Comparison of ENCODE assay signal across 1 cellular context in the genomic region with DNA sequence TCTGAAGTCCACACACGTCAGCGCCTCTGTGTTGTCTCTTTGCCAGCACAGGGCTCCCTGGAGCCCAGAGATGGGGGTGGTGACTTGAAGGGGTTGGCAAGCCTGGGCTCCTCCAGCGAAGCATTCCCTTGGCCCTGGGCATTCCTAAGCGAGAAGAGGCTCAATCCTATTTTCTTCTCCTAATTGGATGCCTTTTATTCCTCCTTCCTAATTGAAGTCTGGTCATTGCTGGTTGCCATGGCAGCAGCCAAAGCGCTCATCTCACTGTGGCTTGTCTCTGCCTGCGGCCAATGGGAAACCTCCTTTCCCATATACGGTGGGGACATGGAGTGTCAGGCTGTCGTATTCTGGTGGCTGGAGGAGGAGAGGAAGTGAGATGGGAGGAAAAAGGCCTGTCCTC.
TF ChIP-seq lines count a peak whose summit lies in the region.

No MANE protein-coding gene starts in this region.

TF ChIP-seq in SK-N-SH treated with all-trans-retinoic acid at 6 μM for 48 hours, 23 proteins besides CTCF, POLR2A, EP300 and RAD21 (continued from another document):
- TF ChIP-seq, protein P1, sequence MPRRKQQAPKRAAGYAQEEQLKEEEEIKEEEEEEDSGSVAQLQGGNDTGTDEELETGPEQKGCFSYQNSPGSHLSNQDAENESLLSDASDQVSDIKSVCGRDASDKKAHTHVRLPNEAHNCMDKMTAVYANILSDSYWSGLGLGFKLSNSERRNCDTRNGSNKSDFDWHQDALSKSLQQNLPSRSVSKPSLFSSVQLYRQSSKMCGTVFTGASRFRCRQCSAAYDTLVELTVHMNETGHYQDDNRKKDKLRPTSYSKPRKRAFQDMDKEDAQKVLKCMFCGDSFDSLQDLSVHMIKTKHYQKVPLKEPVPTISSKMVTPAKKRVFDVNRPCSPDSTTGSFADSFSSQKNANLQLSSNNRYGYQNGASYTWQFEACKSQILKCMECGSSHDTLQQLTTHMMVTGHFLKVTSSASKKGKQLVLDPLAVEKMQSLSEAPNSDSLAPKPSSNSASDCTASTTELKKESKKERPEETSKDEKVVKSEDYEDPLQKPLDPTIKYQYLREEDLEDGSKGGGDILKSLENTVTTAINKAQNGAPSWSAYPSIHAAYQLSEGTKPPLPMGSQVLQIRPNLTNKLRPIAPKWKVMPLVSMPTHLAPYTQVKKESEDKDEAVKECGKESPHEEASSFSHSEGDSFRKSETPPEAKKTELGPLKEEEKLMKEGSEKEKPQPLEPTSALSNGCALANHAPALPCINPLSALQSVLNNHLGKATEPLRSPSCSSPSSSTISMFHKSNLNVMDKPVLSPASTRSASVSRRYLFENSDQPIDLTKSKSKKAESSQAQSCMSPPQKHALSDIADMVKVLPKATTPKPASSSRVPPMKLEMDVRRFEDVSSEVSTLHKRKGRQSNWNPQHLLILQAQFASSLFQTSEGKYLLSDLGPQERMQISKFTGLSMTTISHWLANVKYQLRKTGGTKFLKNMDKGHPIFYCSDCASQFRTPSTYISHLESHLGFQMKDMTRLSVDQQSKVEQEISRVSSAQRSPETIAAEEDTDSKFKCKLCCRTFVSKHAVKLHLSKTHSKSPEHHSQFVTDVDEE (CRISPR knock-in tag; IDR thresholded peaks at IDR 0.05) = no peak
- no peak for TF ChIP-seq ZC3H10 (CRISPR knock-in tag; IDR thresholded peaks at IDR 0.05)
- no peak for TF ChIP-seq GLIS3 (CRISPR knock-in tag; IDR thresholded peaks at IDR 0.05)
- no peak for TF ChIP-seq OSR1 (CRISPR knock-in tag; IDR thresholded peaks at IDR 0.05)
- TF ChIP-seq PPARA (CRISPR knock-in tag; IDR thresholded peaks at IDR 0.05; ENCODE audit: borderline replicate concordance) = no peak
- no peak for TF ChIP-seq ZNF565 (CRISPR knock-in tag; conservative IDR thresholded peaks at IDR 0.05; ENCODE audit: low read depth)
- TF ChIP-seq CSDC2 (CRISPR knock-in tag; IDR thresholded peaks at IDR 0.05) = no peak
- TF ChIP-seq, protein P2, sequence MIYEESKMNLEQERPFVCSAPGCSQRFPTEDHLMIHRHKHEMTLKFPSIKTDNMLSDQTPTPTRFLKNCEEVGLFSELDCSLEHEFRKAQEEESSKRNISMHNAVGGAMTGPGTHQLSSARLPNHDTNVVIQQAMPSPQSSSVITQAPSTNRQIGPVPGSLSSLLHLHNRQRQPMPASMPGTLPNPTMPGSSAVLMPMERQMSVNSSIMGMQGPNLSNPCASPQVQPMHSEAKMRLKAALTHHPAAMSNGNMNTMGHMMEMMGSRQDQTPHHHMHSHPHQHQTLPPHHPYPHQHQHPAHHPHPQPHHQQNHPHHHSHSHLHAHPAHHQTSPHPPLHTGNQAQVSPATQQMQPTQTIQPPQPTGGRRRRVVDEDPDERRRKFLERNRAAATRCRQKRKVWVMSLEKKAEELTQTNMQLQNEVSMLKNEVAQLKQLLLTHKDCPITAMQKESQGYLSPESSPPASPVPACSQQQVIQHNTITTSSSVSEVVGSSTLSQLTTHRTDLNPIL (CRISPR knock-in tag; IDR thresholded peaks at IDR 0.05; ENCODE audit: low read depth) = no peak
- TF ChIP-seq SNAI2 (CRISPR knock-in tag; IDR thresholded peaks at IDR 0.05) = no peak
- no peak for TF ChIP-seq ARNTL (CRISPR knock-in tag; IDR thresholded peaks at IDR 0.05; ENCODE audit: borderline replicate concordance, low read depth)
